8 cellular contexts compared by ENCODE assay signal in the genomic region with DNA sequence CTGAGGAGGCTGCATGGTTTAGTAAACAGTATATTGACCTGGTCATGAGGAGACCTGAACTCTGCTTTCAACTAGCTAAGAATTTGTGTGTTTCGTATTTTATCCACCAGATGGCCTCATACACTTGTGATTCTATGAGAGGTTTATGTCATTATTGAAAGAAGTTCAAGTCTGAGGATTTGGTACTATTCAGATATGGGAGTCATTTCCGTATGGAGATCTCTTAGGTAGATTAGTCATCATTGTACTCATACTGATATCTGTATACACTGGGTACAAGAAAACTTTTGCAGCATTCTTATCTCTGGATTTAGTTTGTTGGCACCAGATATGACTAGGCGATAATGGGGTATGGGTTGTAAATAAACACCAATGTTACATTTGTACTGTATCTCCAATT. TPM values are rescaled to one million over a fixed set of nuclear protein-coding genes. Genes with fewer than 3 reads are reported as not detected.
DNase-seq lines count a peak whose midpoint lies in the region; ATAC-seq and TF ChIP-seq lines count a peak whose summit lies in the region.

No MANE protein-coding gene starts in this region.

- no peak overlapping the region for H3K27ac Mint-ChIP-seq in immature natural killer cell

- CTCF ChIA-PET in AG04449 (lab: Yijun Ruan, JAX), result interaction anchor here (0.6 to 18.3 kb wide), 46 partner anchors 9 to 615 kb away, joined by 3 to 797 read pairs (median 4); a partner anchor contains a TSS

- H3K4me1 Mint-ChIP-seq in immature natural killer cell, result no peaks in the 10 kb centered on the region

- TF ChIP-seq CTCF in AG04449 (IDR thresholded peaks at IDR 0.05; ENCODE audit: insufficient read depth, low read length, missing control alignments), result peak; percentile 39
- peak; percentile 41 for TF ChIP-seq CTCF in GM12865 (IDR thresholded peaks at IDR 0.05; ENCODE audit: insufficient read depth, low read depth, low read length, missing control alignments)
- TF ChIP-seq CTCF in astrocyte of the spinal cord (IDR thresholded peaks at IDR 0.05; ENCODE audit: low read depth, low read length), result peak; percentile 40

- H3K9me3 Mint-ChIP-seq in immature natural killer cell, result no peaks in the 10 kb centered on the region

- DNase-seq in AG04449 (ENCODE audit: low read depth, low spot score) (peak; percentile 51), GM12865 (ENCODE audit: low read depth) (peak; percentile 66), NCI-H748 (lab: John Stamatoyannopoulos, UW; ENCODE audit: unreplicated experiment) (peak; percentile 58), astrocyte of the spinal cord (ENCODE audit: low read depth, low spot score) (peak; percentile 85), immature natural killer cell (peak in 2 of 3 donors; percentile 17 to 19)
- DNase-seq in stimulated activated naive CD8-positive, alpha-beta T cell treated with anti-CD3 and anti-CD28 coated beads, Interleukin-15, Interleukin-2, amounts not matched to agents 100 U/mL and 50 U/mL, for 24 hours, result no peak

- H3K4me3 ChIP-seq in AG04449 (ENCODE audit: low read depth, low read length) (no peak overlapping the region), GM12865 (ENCODE audit: low read depth, low read length) (no peak overlapping the region), astrocyte of the spinal cord (ENCODE audit: low read depth, low read length) (no peak overlapping the region)

- peak; percentile 64 for ATAC-seq in HG03520 (IDR thresholded peaks at IDR 0.05; ENCODE audit: unreplicated experiment)
- ATAC-seq in stimulated activated naive CD8-positive, alpha-beta T cell treated with anti-CD3 and anti-CD28 coated beads, Interleukin-15, Interleukin-2, amounts not matched to agents 100 U/mL and 50 U/mL, for 24 hours, result peak; percentile 98
- ATAC-seq in GM18873 (IDR thresholded peaks at IDR 0.05; ENCODE audit: low FRiP score, unreplicated experiment), result no peak

- H3K27me3 Mint-ChIP-seq in immature natural killer cell (ENCODE audit: low read depth in 3 of 3), result no peaks in the 10 kb centered on the region

- POLR2A ChIA-PET in AG04449 (lab: Yijun Ruan, JAX), result interaction anchor here (1.3 to 1.6 kb wide), 2 partner anchors 231 to 244 kb away, joined by 4 to 7 read pairs; a partner anchor contains a TSS

- peaks cover 16 to 66% (median 22%) of the 10 kb centered on the region in 3 donors for H3K36me3 Mint-ChIP-seq in immature natural killer cell

- in situ Hi-C loops in astrocyte of the spinal cord (cut with HindIII; ENCODE audit: low sequenced_read_pairs), result no loop called here

- H3K4me3 Mint-ChIP-seq in immature natural killer cell, result no peak overlapping the region

RNA-seq across cellular contexts. Expression of a gene that starts 26.6 kb away (rescaled TPM):
- 10 to 100 TPM; 10.3 to 14.2 (median 11.0) TPM for polyA plus RNA-seq in immature natural killer cell

RNA-seq across cellular contexts. Expression of a gene that starts 43.2 kb away (rescaled TPM):
- 100 to 1,000 TPM in 1 of 3 donors, 10 to 100 TPM in 2; 69.5 to 104 (median 71.7) TPM for polyA plus RNA-seq in immature natural killer cell
